ENCODE assay signal across 1 cellular context in the genomic region with DNA sequence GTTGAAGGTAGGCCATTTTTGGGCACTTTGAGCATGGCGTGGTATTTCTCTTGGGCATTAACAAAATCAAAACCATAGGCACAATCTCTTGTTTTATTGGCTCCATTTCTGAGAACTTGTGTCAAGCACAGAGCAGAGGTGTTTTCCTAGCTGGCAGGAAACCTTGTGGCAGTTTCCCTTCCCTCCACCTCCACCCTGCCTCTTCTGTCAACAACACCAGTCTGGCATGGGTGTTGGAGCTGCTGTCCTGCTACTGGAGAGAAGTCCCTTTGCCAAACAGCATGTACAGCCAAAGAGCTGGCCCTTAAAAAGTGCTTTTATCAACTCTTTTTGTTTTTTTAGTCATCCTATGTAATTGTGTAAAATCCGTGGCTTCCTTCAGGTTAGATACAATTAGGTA.
TF ChIP-seq lines count a peak whose summit lies in the region.

No MANE protein-coding gene starts in this region.

TF ChIP-seq in K562, 482 proteins besides CTCF, POLR2A, EP300 and RAD21:
- no peak for TF ChIP-seq GTF2F1 (IDR thresholded peaks at IDR 0.05; ENCODE audit: low read depth, low read length)
- no peak for TF ChIP-seq ADNP (tag; IDR thresholded peaks at IDR 0.05)
- TF ChIP-seq CREM (IDR thresholded peaks at IDR 0.05; ENCODE audit: low read depth): no peak
- TF ChIP-seq, protein P1, sequence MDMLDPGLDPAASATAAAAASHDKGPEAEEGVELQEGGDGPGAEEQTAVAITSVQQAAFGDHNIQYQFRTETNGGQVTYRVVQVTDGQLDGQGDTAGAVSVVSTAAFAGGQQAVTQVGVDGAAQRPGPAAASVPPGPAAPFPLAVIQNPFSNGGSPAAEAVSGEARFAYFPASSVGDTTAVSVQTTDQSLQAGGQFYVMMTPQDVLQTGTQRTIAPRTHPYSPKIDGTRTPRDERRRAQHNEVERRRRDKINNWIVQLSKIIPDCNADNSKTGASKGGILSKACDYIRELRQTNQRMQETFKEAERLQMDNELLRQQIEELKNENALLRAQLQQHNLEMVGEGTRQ (CRISPR knock-in tag; IDR thresholded peaks at IDR 0.05): no peak
- no peak for TF ChIP-seq ZNF263 (CRISPR knock-in tag; IDR thresholded peaks at IDR 0.05; ENCODE audit: borderline replicate concordance)
- no peak for TF ChIP-seq ZNF444 (CRISPR knock-in tag; IDR thresholded peaks at IDR 0.05)
- TF ChIP-seq HCFC1 (IDR thresholded peaks at IDR 0.05; ENCODE audit: low read depth, low read length): no peak
- TF ChIP-seq LCOR (CRISPR knock-in tag; IDR thresholded peaks at IDR 0.05): no peak
- TF ChIP-seq ZNF764 (CRISPR knock-in tag; IDR thresholded peaks at IDR 0.05; ENCODE audit: low read depth): no peak
- TF ChIP-seq ZNF23 (CRISPR knock-in tag; IDR thresholded peaks at IDR 0.05): no peak
- no peak for TF ChIP-seq TEAD2 (tag; IDR thresholded peaks at IDR 0.05)
- no peak for TF ChIP-seq BRCA1 (IDR thresholded peaks at IDR 0.05)
- no peak for TF ChIP-seq BRCA1 (CRISPR knock-in tag; IDR thresholded peaks at IDR 0.05)
- no peak for TF ChIP-seq CTBP1 (IDR thresholded peaks at IDR 0.05; ENCODE audit: borderline replicate concordance)
- no peak for TF ChIP-seq POU5F1 (IDR thresholded peaks at IDR 0.05; ENCODE audit: borderline replicate concordance, low read depth, low read length, partially characterized antibody)
- TF ChIP-seq, protein P2, sequence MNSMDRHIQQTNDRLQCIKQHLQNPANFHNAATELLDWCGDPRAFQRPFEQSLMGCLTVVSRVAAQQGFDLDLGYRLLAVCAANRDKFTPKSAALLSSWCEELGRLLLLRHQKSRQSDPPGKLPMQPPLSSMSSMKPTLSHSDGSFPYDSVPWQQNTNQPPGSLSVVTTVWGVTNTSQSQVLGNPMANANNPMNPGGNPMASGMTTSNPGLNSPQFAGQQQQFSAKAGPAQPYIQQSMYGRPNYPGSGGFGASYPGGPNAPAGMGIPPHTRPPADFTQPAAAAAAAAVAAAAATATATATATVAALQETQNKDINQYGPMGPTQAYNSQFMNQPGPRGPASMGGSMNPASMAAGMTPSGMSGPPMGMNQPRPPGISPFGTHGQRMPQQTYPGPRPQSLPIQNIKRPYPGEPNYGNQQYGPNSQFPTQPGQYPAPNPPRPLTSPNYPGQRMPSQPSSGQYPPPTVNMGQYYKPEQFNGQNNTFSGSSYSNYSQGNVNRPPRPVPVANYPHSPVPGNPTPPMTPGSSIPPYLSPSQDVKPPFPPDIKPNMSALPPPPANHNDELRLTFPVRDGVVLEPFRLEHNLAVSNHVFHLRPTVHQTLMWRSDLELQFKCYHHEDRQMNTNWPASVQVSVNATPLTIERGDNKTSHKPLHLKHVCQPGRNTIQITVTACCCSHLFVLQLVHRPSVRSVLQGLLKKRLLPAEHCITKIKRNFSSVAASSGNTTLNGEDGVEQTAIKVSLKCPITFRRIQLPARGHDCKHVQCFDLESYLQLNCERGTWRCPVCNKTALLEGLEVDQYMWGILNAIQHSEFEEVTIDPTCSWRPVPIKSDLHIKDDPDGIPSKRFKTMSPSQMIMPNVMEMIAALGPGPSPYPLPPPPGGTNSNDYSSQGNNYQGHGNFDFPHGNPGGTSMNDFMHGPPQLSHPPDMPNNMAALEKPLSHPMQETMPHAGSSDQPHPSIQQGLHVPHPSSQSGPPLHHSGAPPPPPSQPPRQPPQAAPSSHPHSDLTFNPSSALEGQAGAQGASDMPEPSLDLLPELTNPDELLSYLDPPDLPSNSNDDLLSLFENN (IDR thresholded peaks at IDR 0.05; ENCODE audit: low read depth in 2 of 2, low read length in 2 of 2): no peak
- TF ChIP-seq NFRKB (IDR thresholded peaks at IDR 0.05; ENCODE audit: low read depth): no peak
- no peak for TF ChIP-seq NR2C1 (IDR thresholded peaks at IDR 0.05)
- no peak for TF ChIP-seq NR2C1 (tag; IDR thresholded peaks at IDR 0.05)
